Comparison of ENCODE assay signal across 18 cellular contexts in the genomic region with DNA sequence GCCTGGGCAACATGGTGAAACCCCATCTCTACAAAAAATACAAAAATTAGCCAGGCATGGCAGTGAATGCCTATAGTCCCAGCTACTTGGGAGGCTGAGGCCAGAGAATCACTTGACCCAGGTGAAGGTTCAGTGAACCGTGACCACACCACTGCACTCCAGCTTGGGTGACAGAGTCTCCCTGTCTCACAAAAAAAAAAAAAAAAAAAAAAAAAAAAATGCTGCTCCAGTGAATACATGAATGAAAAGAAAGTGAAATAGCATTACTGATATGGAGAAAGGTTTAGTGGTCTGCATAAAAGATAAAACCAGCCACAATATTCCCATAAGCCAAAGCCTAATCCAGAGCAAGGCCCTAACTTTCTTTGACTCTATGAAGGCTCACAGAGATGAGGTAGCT. TPM values are rescaled to one million over a fixed set of nuclear protein-coding genes. Genes with fewer than 3 reads are reported as not detected.
A peak's percentile ranks its signal among the peaks of the same experiment; 100 is the strongest.
DNase-seq lines count a peak whose midpoint lies in the region; ATAC-seq and TF ChIP-seq lines count a peak whose summit lies in the region.
"Had no signal": no experiment of that assay in that cellular context is flagged by ENCODE, and none has a peak within 500 bp of the region (broad histone marks: within the 10 kb centered on the region; RNA-seq: fewer than 3 reads in every experiment).

No MANE protein-coding gene starts in this region.

- no peak overlapping the region for H3K4me3 ChIP-seq in transverse colon
- H3K4me3 ChIP-seq: K562, prostate gland, vagina had no signal

- no peak overlapping the region for H3K27ac ChIP-seq in transverse colon
- H3K27ac ChIP-seq: prostate gland, vagina had no signal

- no peaks in the 10 kb centered on the region for H3K9me3 ChIP-seq in transverse colon
- H3K9me3 ChIP-seq: prostate gland, vagina had no signal

- peaks cover 0 to 6% (median 0%) of the 10 kb centered on the region in 4 donors for H3K4me1 ChIP-seq in transverse colon
- H3K4me1 ChIP-seq: prostate gland, vagina had no signal

- ATAC-seq in GM18517 (IDR thresholded peaks at IDR 0.05; ENCODE audit: unreplicated experiment) = peak; percentile 55
- ATAC-seq in GM21381 (IDR thresholded peaks at IDR 0.05; ENCODE audit: unreplicated experiment) = peak; percentile 55
- peak; percentile 61 for ATAC-seq in HG03354 (IDR thresholded peaks at IDR 0.05; ENCODE audit: poor library complexity, severe bottlenecking, unreplicated experiment)
- ATAC-seq: K562; naive thymus-derived CD4-positive, alpha-beta T cell had no signal

- POLR2A ChIA-PET in GM10248 (lab: Yijun Ruan, JAX) = interaction anchor here (1.2 kb wide), 1 partner anchor 18 kb away, joined by 3 read pairs; no protein-coding TSS in a partner anchor

- DNase-seq in nephron progenitor cell = peak; percentile 10
- no peak for DNase-seq in NCI-H1105 treated with DMSO at 0.1 percent for 48 hours (lab: John Stamatoyannopoulos, UW)
- DNase-seq in transverse colon = no peak
- no peak for DNase-seq in GM10248 (ENCODE audit: extremely low spot score)
- DNase-seq: Calu3; mesenchymal stem cell; naive thymus-derived CD4-positive, alpha-beta T cell; NCI-H2029 treated with DMSO at 0.1 percent for 48 hours; NCI-H446 treated with DMSO at 0.1 percent for 48 hours; small intestine; stimulated activated CD4-positive, alpha-beta T cell treated with anti-CD3 and anti-CD28 coated beads, Interleukin-4, amount 100 ng/mL, for 1 hour had no signal

- TF ChIP-seq POLR2A in transverse colon (IDR thresholded peaks at IDR 0.05) = no peak

- no peaks in the 10 kb centered on the region for H3K36me3 ChIP-seq in transverse colon
- H3K36me3 ChIP-seq: prostate gland, vagina had no signal

- TF ChIP-seq CTCF in nephron progenitor cell (IDR thresholded peaks at IDR 0.05) = no peak
- TF ChIP-seq CTCF in transverse colon (IDR thresholded peaks at IDR 0.05) = no peak
- no peak for TF ChIP-seq CTCF in GM10248 (IDR thresholded peaks at IDR 0.05; ENCODE audit: control extremely low read depth, extremely low read depth, low read depth, missing control alignments)

- no peaks in the 10 kb centered on the region for H3K9me3 Mint-ChIP-seq in nephron progenitor cell
- H3K9me3 Mint-ChIP-seq: activated T-helper 1 cell treated with anti-CD3 and anti-CD28 coated beads, Interleukin-12 subunit alpha, Interleukin-12 subunit beta, Interleukin-2, Interleukin-4 antibody, amounts not matched to agents 30 ng/mL and 10 ng/mL and 1 ng/mL, durations not matched to agents 14 hours and 24 hours and 36 hours had no signal

- no peak overlapping the region for H3K4me3 Mint-ChIP-seq in nephron progenitor cell
- H3K4me3 Mint-ChIP-seq: activated T-helper 1 cell treated with anti-CD3 and anti-CD28 coated beads, Interleukin-12 subunit alpha, Interleukin-12 subunit beta, Interleukin-2, Interleukin-4 antibody, amounts not matched to agents 30 ng/mL and 10 ng/mL and 1 ng/mL, durations not matched to agents 14 hours and 24 hours and 36 hours; naive thymus-derived CD4-positive, alpha-beta T cell had no signal

- intact Hi-C loops in transverse colon (cut with DNase I; ENCODE audit: low total_unique reads) = no loop called here

- no peaks in the 10 kb centered on the region for H3K27me3 ChIP-seq in transverse colon
- H3K27me3 ChIP-seq: vagina had no signal

- H3K36me3 Mint-ChIP-seq in nephron progenitor cell (ENCODE audit: low read depth) = peaks cover 5% of the 10 kb centered on the region

- CTCF ChIA-PET in GM10248 (lab: Yijun Ruan, JAX) = interaction anchor here (0.8 to 4.0 kb wide), 12 partner anchors 10 to 417 kb away, joined by 3 to 21 read pairs (median 4); no protein-coding TSS in a partner anchor

- H3K27ac Mint-ChIP-seq in nephron progenitor cell = no peak overlapping the region
- H3K27ac Mint-ChIP-seq: activated T-helper 1 cell treated with anti-CD3 and anti-CD28 coated beads, Interleukin-12 subunit alpha, Interleukin-12 subunit beta, Interleukin-2, Interleukin-4 antibody, amounts not matched to agents 30 ng/mL and 10 ng/mL and 1 ng/mL, durations not matched to agents 14 hours and 24 hours and 36 hours; naive thymus-derived CD4-positive, alpha-beta T cell had no signal

- 85% methylated on average over 1 of the region's 1 CpG; no CpG with 5 or more reads in 1 of the 2 donors for WGBS in transverse colon (ENCODE audit: low coverage in 1 of 2), 2 donors

- H3K4me1 Mint-ChIP-seq in nephron progenitor cell = peaks cover 26% of the 10 kb centered on the region

- in situ Hi-C loops in transverse colon (cut with MboI; ENCODE audit: low pct_ligation_motif_present in 1 of 4, low pct_unique_long_range_greater_than_20kb in 1 of 4, low sequenced_read_pairs in 3 of 4) = no loop called here

- no peak for TF ChIP-seq EP300 in transverse colon (IDR thresholded peaks at IDR 0.05; ENCODE audit: low read depth)

- H3K27me3 Mint-ChIP-seq in nephron progenitor cell (ENCODE audit: low read depth, poor library complexity) = no peaks in the 10 kb centered on the region
- H3K27me3 Mint-ChIP-seq: naive thymus-derived CD4-positive, alpha-beta T cell had no signal

RNA-seq across cellular contexts. Expression of gene METTL8, which starts 44.5 kb away (rescaled TPM):
- 10 to 100 TPM in 3 of 4 donors, 1 to 10 TPM in 1; 6.7 to 64.5 (median 22.1) TPM for total RNA-seq in transverse colon

RNA-seq across cellular contexts. Expression of gene DCAF17, which starts 44.7 kb away (rescaled TPM):
- 10 to 100 TPM in 3 of 4 donors, 1 to 10 TPM in 1; 6.2 to 24.7 (median 19.2) TPM for total RNA-seq in transverse colon
